In the genomic region with DNA sequence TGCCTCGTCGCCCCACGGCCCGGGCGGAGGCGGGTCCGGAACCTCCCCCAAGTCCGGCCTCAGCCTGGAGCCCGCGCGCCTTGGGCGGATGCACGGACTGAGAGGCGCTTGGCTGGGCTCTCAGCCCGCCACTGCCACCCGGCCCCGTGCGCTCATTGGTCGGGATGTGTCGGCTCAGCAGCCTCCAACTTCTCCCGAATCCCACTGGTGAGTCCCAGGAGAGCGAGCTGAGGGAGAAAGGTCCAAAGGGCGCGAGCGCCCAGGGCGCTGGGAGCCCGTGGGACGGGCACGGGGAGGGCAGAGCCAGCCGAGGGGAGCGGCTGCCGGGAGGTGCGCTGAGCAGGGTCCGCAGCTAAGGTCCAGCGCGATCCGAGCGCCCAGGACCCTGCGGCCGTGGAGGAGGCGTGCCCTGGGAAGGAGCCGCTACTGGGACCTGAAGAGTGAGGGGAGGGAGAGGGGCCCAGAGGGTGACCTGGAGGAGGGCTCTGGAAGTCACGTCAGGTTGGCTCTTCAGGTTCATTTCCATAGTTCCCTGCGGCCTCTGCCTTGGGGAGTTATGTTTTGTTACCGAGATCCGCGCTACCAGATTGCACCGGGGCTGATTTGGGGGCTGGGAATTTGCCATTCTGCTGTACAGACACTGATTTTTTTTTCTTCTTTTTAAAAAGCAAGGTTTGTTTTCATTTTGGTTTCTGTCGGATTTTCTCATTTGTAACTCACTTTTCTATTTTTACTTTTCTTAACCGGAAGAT, we compare ENCODE assay signal across 8 cellular contexts. TPM values are rescaled to one million over a fixed set of nuclear protein-coding genes. Genes with fewer than 3 reads are reported as not detected.
DNase-seq lines count a peak whose midpoint lies in the region; ATAC-seq and TF ChIP-seq lines count a peak whose summit lies in the region.

A gene (plus strand): TSS at position 525 of the 752 bp plus-strand sequence. CDS start 3,849 bp downstream, outside the sequence.

- ATAC-seq in activated T-cell treated with anti-CD3 and anti-CD28 coated beads, Interleukin-2, amount 50 U/mL, for 4 hours: peak; percentile 23 to 25
- ATAC-seq in natural killer cell (peak in 2 of 3 donors; percentile 35 to 46), GM21367 (IDR thresholded peaks at IDR 0.05; ENCODE audit: unreplicated experiment) (no peak), GM18907 (IDR thresholded peaks at IDR 0.05; ENCODE audit: unreplicated experiment) (no peak), HG03565 (IDR thresholded peaks at IDR 0.05; ENCODE audit: unreplicated experiment) (no peak)

- DNase-seq in activated T-cell treated with anti-CD3 and anti-CD28 coated beads, Interleukin-2, amount 50 U/mL, for 4 hours: no peak
- no peak for DNase-seq in activated T-cell treated with anti-CD3 and anti-CD28 coated beads, Interleukin-2, amount 50 U/mL, for 1 hour
- DNase-seq in SK-N-DZ (ENCODE audit: low spot score) (peak; percentile 30), fibroblast of peridontal ligament (ENCODE audit: extremely low read depth) (peak; percentile 77), natural killer cell (no peak)

- no peak for TF ChIP-seq CTCF in natural killer cell (IDR thresholded peaks at IDR 0.05)

- no peak within 1 kb of the TSS for H3K27ac Mint-ChIP-seq in natural killer cell

- peak within 1 kb of the TSS; percentile 65 for H3K4me3 Mint-ChIP-seq in activated T-cell treated with anti-CD3 and anti-CD28 coated beads, Interleukin-2, amount 50 U/mL, for 4 hours
- H3K4me3 Mint-ChIP-seq in natural killer cell: peak within 1 kb of the TSS; percentile 71

- peaks cover 40% of the 10 kb centered on the region for H3K27me3 Mint-ChIP-seq in activated T-cell treated with anti-CD3 and anti-CD28 coated beads, Interleukin-2, amount 50 U/mL, for 4 hours (ENCODE audit: low read depth)
- peaks cover 31 to 35% of the 10 kb centered on the region in 2 donors for H3K27me3 Mint-ChIP-seq in natural killer cell (ENCODE audit: low read depth in 2 of 2)

- no peaks in the 10 kb centered on the region for H3K36me3 Mint-ChIP-seq in activated T-cell treated with anti-CD3 and anti-CD28 coated beads, Interleukin-2, amount 50 U/mL, for 4 hours (ENCODE audit: insufficient read depth)
- H3K36me3 Mint-ChIP-seq in natural killer cell: peaks cover 8% of the 10 kb centered on the region

- intact Hi-C loops in natural killer cell (cut with micrococcal nuclease): no loop called here

- H3K9me3 Mint-ChIP-seq in activated T-cell treated with anti-CD3 and anti-CD28 coated beads, Interleukin-2, amount 50 U/mL, for 4 hours: peaks cover 9% of the 10 kb centered on the region
- peaks cover 2 to 8% of the 10 kb centered on the region in 2 donors for H3K9me3 Mint-ChIP-seq in natural killer cell

- H3K4me1 Mint-ChIP-seq in activated T-cell treated with anti-CD3 and anti-CD28 coated beads, Interleukin-2, amount 50 U/mL, for 4 hours (ENCODE audit: low read depth): peaks cover 6% of the 10 kb centered on the region
- H3K4me1 Mint-ChIP-seq in natural killer cell: peaks cover 0 to 6% of the 10 kb centered on the region in 2 donors

RNA-seq across cellular contexts. Expression of the gene that starts here (rescaled TPM):
- under 1 TPM in 1 of 3 donors, not detected in 2; 0.11 TPM for total RNA-seq in activated T-cell treated with anti-CD3 and anti-CD28 coated beads, Interleukin-2, amount 50 U/mL, for 4 hours
- polyA plus RNA-seq in SK-N-DZ (2014; cell fraction: cytosol; rRNA removed): not detected in 2 replicates
- 0.16 TPM in 1 of 2 replicates, not detected in the other for polyA plus RNA-seq in SK-N-DZ (2014; cell fraction: nucleus; rRNA removed)
- 1 to 10 TPM in 1 of 3 donors, under 1 TPM in 1, not detected in 1; 0.16 to 6.1 TPM for total RNA-seq in natural killer cell

Comparison
In these comparisons a context has a peak if more than half of its experiments do, and no peak if none do; other contexts are left out.
1. Peak in ATAC-seq in activated T-cell treated with anti-CD3 and anti-CD28 coated beads, Interleukin-2, amount 50 U/mL, for 4 hours; RNA of the gene not detected or under 1 TPM.
2. ATAC-seq: peak in natural killer cell (2 of 3); none in GM21367 (single experiment), GM18907 (single experiment) and HG03565 (single experiment).
3. DNase-seq: peak in SK-N-DZ (single experiment) and fibroblast of peridontal ligament (single experiment); none in activated T-cell treated with anti-CD3 and anti-CD28 coated beads, Interleukin-2, amount 50 U/mL, for 4 hours (single experiment), activated T-cell treated with anti-CD3 and anti-CD28 coated beads, Interleukin-2, amount 50 U/mL, for 1 hour (single experiment) and natural killer cell (single experiment).